ENCODE assay signal across 1 cellular context in the genomic region with DNA sequence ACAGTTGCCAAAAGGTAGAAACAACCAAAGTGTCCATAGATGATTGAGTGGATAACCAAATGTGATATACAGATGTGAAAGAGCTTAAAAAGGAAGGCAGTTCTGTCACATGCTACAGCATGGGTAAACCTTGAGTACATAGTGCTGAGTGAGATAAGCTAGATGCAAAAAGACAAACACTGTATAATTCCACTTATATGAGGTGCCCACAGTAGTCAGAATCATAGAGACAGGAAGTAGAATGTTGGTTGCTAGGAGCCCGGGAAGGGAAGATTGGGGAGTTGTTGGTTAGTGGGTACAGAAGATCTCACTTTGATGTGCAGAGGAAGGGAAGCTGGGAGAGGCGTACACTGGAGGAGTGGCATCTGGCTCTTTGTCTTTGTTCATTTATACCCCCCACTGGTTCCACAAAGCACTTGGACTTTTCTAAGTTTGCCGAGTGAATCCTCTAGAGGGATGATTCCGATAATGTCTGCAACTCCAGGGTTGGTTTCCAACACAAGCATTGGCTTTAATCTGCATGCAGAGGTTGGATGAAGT.
TF ChIP-seq lines count a peak whose summit lies in the region.

No MANE protein-coding gene starts in this region.

TF ChIP-seq in HepG2, 621 proteins besides CTCF, POLR2A, EP300 and RAD21 (continued from another document):
- TF ChIP-seq, protein P1, sequence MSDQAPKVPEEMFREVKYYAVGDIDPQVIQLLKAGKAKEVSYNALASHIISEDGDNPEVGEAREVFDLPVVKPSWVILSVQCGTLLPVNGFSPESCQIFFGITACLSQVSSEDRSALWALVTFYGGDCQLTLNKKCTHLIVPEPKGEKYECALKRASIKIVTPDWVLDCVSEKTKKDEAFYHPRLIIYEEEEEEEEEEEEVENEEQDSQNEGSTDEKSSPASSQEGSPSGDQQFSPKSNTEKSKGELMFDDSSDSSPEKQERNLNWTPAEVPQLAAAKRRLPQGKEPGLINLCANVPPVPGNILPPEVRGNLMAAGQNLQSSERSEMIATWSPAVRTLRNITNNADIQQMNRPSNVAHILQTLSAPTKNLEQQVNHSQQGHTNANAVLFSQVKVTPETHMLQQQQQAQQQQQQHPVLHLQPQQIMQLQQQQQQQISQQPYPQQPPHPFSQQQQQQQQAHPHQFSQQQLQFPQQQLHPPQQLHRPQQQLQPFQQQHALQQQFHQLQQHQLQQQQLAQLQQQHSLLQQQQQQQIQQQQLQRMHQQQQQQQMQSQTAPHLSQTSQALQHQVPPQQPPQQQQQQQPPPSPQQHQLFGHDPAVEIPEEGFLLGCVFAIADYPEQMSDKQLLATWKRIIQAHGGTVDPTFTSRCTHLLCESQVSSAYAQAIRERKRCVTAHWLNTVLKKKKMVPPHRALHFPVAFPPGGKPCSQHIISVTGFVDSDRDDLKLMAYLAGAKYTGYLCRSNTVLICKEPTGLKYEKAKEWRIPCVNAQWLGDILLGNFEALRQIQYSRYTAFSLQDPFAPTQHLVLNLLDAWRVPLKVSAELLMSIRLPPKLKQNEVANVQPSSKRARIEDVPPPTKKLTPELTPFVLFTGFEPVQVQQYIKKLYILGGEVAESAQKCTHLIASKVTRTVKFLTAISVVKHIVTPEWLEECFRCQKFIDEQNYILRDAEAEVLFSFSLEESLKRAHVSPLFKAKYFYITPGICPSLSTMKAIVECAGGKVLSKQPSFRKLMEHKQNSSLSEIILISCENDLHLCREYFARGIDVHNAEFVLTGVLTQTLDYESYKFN (CRISPR knock-in tag; conservative IDR thresholded peaks at IDR 0.05), result peak; percentile 28
- TF ChIP-seq MED1 (CRISPR knock-in tag; IDR thresholded peaks at IDR 0.05) (peak; percentile 62; the same call in 1 of the 2 replicates), ZNF776 (CRISPR knock-in tag; IDR thresholded peaks at IDR 0.05) (no peak), ZBTB20 (CRISPR knock-in tag; IDR thresholded peaks at IDR 0.05; ENCODE audit: borderline replicate concordance, low read depth) (0 out of 2 replicates have a peak, but pooled peaks have one; percentile 29), BCL6 (CRISPR knock-in tag; IDR thresholded peaks at IDR 0.05) (no peak), ZNF550 (CRISPR knock-in tag; IDR thresholded peaks at IDR 0.05; ENCODE audit: borderline replicate concordance) (no peak), ZFAT (CRISPR knock-in tag; conservative IDR thresholded peaks at IDR 0.05) (no peak), ZNF629 (CRISPR knock-in tag; conservative IDR thresholded peaks at IDR 0.05) (0 out of 2 replicates have a peak, but pooled peaks have one; percentile 12), DMAP1 (CRISPR knock-in tag; IDR thresholded peaks at IDR 0.05) (0 out of 2 replicates have a peak, but pooled peaks have one; percentile 36), ZNF432 (CRISPR knock-in tag; IDR thresholded peaks at IDR 0.05; ENCODE audit: borderline replicate concordance) (no peak), KDM2A (CRISPR knock-in tag; IDR thresholded peaks at IDR 0.05; ENCODE audit: borderline replicate concordance, low read depth) (no peak), ZNF768 (CRISPR knock-in tag; IDR thresholded peaks at IDR 0.05) (no peak), MLLT10 (CRISPR knock-in tag; IDR thresholded peaks at IDR 0.05) (no peak), HNRNPH1 (optimal IDR thresholded peaks at IDR 0.05; ENCODE audit: low read depth, low read length) (no peak), POGZ (CRISPR knock-in tag; IDR thresholded peaks at IDR 0.05) (no peak), ZNF343 (CRISPR knock-in tag; IDR thresholded peaks at IDR 0.05) (no peak), CREM (IDR thresholded peaks at IDR 0.05) (peak; percentile 21; the same call in 1 of the 2 replicates), CREM (CRISPR knock-in tag; IDR thresholded peaks at IDR 0.05) (no peak), KLF11 (CRISPR knock-in tag; IDR thresholded peaks at IDR 0.05) (no peak), HOXA5 (CRISPR knock-in tag; IDR thresholded peaks at IDR 0.05) (no peak), CENPX (CRISPR knock-in tag; IDR thresholded peaks at IDR 0.05) (no peak), DNMT1 (CRISPR knock-in tag; IDR thresholded peaks at IDR 0.05) (no peak), MXD4 (CRISPR knock-in tag; IDR thresholded peaks at IDR 0.05) (no peak)
- TF ChIP-seq, protein P2, sequence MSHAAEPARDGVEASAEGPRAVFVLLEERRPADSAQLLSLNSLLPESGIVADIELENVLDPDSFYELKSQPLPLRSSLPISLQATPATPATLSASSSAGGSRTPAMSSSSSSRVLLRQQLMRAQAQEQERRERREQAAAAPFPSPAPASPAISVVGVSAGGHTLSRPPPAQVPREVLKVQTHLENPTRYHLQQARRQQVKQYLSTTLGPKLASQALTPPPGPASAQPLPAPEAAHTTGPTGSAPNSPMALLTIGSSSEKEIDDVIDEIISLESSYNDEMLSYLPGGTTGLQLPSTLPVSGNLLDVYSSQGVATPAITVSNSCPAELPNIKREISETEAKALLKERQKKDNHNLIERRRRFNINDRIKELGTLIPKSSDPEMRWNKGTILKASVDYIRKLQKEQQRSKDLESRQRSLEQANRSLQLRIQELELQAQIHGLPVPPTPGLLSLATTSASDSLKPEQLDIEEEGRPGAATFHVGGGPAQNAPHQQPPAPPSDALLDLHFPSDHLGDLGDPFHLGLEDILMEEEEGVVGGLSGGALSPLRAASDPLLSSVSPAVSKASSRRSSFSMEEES (CRISPR knock-in tag; IDR thresholded peaks at IDR 0.05), result peak; percentile 85
- TF ChIP-seq, protein P3, sequence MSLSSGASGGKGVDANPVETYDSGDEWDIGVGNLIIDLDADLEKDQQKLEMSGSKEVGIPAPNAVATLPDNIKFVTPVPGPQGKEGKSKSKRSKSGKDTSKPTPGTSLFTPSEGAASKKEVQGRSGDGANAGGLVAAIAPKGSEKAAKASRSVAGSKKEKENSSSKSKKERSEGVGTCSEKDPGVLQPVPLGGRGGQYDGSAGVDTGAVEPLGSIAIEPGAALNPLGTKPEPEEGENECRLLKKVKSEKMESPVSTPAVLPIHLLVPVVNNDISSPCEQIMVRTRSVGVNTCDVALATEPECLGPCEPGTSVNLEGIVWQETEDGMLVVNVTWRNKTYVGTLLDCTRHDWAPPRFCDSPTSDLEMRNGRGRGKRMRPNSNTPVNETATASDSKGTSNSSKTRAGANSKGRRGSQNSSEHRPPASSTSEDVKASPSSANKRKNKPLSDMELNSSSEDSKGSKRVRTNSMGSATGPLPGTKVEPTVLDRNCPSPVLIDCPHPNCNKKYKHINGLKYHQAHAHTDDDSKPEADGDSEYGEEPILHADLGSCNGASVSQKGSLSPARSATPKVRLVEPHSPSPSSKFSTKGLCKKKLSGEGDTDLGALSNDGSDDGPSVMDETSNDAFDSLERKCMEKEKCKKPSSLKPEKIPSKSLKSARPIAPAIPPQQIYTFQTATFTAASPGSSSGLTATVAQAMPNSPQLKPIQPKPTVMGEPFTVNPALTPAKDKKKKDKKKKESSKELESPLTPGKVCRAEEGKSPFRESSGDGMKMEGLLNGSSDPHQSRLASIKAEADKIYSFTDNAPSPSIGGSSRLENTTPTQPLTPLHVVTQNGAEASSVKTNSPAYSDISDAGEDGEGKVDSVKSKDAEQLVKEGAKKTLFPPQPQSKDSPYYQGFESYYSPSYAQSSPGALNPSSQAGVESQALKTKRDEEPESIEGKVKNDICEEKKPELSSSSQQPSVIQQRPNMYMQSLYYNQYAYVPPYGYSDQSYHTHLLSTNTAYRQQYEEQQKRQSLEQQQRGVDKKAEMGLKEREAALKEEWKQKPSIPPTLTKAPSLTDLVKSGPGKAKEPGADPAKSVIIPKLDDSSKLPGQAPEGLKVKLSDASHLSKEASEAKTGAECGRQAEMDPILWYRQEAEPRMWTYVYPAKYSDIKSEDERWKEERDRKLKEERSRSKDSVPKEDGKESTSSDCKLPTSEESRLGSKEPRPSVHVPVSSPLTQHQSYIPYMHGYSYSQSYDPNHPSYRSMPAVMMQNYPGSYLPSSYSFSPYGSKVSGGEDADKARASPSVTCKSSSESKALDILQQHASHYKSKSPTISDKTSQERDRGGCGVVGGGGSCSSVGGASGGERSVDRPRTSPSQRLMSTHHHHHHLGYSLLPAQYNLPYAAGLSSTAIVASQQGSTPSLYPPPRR (CRISPR knock-in tag; IDR thresholded peaks at IDR 0.05; ENCODE audit: borderline replicate concordance), result 0 out of 2 replicates have a peak, but pooled peaks have one; percentile 14
- TF ChIP-seq, protein P4, sequence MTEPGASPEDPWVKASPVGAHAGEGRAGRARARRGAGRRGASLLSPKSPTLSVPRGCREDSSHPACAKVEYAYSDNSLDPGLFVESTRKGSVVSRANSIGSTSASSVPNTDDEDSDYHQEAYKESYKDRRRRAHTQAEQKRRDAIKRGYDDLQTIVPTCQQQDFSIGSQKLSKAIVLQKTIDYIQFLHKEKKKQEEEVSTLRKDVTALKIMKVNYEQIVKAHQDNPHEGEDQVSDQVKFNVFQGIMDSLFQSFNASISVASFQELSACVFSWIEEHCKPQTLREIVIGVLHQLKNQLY (CRISPR knock-in tag; IDR thresholded peaks at IDR 0.05), result 0 out of 2 replicates have a peak, but pooled peaks have one; percentile 21
- TF ChIP-seq, protein P5, sequence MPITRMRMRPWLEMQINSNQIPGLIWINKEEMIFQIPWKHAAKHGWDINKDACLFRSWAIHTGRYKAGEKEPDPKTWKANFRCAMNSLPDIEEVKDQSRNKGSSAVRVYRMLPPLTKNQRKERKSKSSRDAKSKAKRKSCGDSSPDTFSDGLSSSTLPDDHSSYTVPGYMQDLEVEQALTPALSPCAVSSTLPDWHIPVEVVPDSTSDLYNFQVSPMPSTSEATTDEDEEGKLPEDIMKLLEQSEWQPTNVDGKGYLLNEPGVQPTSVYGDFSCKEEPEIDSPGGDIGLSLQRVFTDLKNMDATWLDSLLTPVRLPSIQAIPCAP (CRISPR knock-in tag; IDR thresholded peaks at IDR 0.05; ENCODE audit: low read depth), result no peak
- TF ChIP-seq, protein P6, sequence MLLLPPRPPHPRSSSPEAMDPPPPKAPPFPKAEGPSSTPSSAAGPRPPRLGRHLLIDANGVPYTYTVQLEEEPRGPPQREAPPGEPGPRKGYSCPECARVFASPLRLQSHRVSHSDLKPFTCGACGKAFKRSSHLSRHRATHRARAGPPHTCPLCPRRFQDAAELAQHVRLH (CRISPR knock-in tag; IDR thresholded peaks at IDR 0.05; ENCODE audit: borderline replicate concordance, low read depth), result no peak
- TF ChIP-seq, protein P7, sequence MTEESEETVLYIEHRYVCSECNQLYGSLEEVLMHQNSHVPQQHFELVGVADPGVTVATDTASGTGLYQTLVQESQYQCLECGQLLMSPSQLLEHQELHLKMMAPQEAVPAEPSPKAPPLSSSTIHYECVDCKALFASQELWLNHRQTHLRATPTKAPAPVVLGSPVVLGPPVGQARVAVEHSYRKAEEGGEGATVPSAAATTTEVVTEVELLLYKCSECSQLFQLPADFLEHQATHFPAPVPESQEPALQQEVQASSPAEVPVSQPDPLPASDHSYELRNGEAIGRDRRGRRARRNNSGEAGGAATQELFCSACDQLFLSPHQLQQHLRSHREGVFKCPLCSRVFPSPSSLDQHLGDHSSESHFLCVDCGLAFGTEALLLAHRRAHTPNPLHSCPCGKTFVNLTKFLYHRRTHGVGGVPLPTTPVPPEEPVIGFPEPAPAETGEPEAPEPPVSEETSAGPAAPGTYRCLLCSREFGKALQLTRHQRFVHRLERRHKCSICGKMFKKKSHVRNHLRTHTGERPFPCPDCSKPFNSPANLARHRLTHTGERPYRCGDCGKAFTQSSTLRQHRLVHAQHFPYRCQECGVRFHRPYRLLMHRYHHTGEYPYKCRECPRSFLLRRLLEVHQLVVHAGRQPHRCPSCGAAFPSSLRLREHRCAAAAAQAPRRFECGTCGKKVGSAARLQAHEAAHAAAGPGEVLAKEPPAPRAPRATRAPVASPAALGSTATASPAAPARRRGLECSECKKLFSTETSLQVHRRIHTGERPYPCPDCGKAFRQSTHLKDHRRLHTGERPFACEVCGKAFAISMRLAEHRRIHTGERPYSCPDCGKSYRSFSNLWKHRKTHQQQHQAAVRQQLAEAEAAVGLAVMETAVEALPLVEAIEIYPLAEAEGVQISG (CRISPR knock-in tag; IDR thresholded peaks at IDR 0.05), result peak; percentile 66
- TF ChIP-seq, protein P8, sequence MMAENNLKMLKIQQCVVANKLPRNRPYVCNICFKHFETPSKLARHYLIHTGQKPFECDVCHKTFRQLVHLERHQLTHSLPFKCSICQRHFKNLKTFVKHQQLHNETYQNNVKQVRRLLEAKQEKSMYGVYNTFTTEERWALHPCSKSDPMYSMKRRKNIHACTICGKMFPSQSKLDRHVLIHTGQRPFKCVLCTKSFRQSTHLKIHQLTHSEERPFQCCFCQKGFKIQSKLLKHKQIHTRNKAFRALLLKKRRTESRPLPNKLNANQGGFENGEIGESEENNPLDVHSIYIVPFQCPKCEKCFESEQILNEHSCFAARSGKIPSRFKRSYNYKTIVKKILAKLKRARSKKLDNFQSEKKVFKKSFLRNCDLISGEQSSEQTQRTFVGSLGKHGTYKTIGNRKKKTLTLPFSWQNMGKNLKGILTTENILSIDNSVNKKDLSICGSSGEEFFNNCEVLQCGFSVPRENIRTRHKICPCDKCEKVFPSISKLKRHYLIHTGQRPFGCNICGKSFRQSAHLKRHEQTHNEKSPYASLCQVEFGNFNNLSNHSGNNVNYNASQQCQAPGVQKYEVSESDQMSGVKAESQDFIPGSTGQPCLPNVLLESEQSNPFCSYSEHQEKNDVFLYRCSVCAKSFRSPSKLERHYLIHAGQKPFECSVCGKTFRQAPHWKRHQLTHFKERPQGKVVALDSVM (CRISPR knock-in tag; IDR thresholded peaks at IDR 0.05), result no peak
- TF ChIP-seq, protein P9, sequence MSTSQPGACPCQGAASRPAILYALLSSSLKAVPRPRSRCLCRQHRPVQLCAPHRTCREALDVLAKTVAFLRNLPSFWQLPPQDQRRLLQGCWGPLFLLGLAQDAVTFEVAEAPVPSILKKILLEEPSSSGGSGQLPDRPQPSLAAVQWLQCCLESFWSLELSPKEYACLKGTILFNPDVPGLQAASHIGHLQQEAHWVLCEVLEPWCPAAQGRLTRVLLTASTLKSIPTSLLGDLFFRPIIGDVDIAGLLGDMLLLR (CRISPR knock-in tag; IDR thresholded peaks at IDR 0.05), result no peak
